ENCODE assay signal across 12 cellular contexts in genomic region chr2:187918996-187919821, GRCh38.
"Had no signal": no experiment of that assay in that cellular context is flagged by ENCODE, and none has a peak within 500 bp of the region (broad histone marks: within the 10 kb centered on the region; RNA-seq: fewer than 3 reads in every experiment).

No MANE protein-coding gene starts in this region.

- H3K4me1 ChIP-seq: ascending aorta, foreskin keratinocyte, upper lobe of right lung had no signal

- H3K9me3 ChIP-seq: ascending aorta, upper lobe of right lung had no signal

- H3K4me3 ChIP-seq: ascending aorta, neural progenitor cell, upper lobe of right lung had no signal

- DNase-seq: activated CD4-positive, alpha-beta T cell treated with anti-CD3 and anti-CD28 coated beads for 1 hour; activated CD4-positive, alpha-beta T cell treated with anti-CD3 and anti-CD28 coated beads, Interleukin-2, amount 50 U/mL, for 1 hour; activated CD8-positive, alpha-beta T cell treated with anti-CD3 and anti-CD28 coated beads, Interleukin-2, amount 10 ng/mL, durations not matched to agents 7 days and 5 days; activated gamma-delta T cell treated with Interleukin-2 at 50 U/mL for 16 hours; central memory CD4-positive, alpha-beta T cell; effector memory CD4-positive, alpha-beta T cell; foreskin keratinocyte; stimulated activated CD4-positive, alpha-beta T cell treated with anti-CD3 and anti-CD28 coated beads, Interleukin-4, amount 100 ng/mL, for 24 hours; stimulated activated naive CD8-positive, alpha-beta T cell treated with anti-CD3 and anti-CD28 coated beads, Interleukin-15, Interleukin-2, amounts not matched to agents 100 U/mL and 50 U/mL, for 24 hours; upper lobe of right lung had no signal

- H3K27me3 ChIP-seq: ascending aorta, foreskin keratinocyte, neural progenitor cell, upper lobe of right lung had no signal

- ATAC-seq: activated CD8-positive, alpha-beta T cell treated with anti-CD3 and anti-CD28 coated beads, Interleukin-2, amount 10 ng/mL, durations not matched to agents 7 days and 5 days; foreskin keratinocyte; stimulated activated naive CD8-positive, alpha-beta T cell treated with anti-CD3 and anti-CD28 coated beads, Interleukin-15, Interleukin-2, amounts not matched to agents 100 U/mL and 50 U/mL, for 24 hours; upper lobe of right lung had no signal

- H3K36me3 ChIP-seq: ascending aorta, neural progenitor cell, upper lobe of right lung had no signal

- H3K27ac ChIP-seq: ascending aorta, foreskin keratinocyte, neural progenitor cell, upper lobe of right lung had no signal
